1 cellular context compared by ENCODE assay signal in genomic region chr5:106880656-106881055, GRCh38.
TF ChIP-seq lines count a peak whose summit lies in the region.

No MANE protein-coding gene starts in this region.

TF ChIP-seq in SK-N-SH treated with all-trans-retinoic acid at 6 μM for 48 hours, 23 proteins besides CTCF, POLR2A, EP300 and RAD21 (continued from another document):
- TF ChIP-seq, protein P1, sequence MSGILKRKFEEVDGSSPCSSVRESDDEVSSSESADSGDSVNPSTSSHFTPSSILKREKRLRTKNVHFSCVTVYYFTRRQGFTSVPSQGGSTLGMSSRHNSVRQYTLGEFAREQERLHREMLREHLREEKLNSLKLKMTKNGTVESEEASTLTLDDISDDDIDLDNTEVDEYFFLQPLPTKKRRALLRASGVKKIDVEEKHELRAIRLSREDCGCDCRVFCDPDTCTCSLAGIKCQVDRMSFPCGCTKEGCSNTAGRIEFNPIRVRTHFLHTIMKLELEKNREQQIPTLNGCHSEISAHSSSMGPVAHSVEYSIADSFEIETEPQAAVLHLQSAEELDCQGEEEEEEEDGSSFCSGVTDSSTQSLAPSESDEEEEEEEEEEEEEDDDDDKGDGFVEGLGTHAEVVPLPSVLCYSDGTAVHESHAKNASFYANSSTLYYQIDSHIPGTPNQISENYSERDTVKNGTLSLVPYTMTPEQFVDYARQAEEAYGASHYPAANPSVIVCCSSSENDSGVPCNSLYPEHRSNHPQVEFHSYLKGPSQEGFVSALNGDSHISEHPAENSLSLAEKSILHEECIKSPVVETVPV (CRISPR knock-in tag; IDR thresholded peaks at IDR 0.05) = no peak
- TF ChIP-seq OSR1 (CRISPR knock-in tag; IDR thresholded peaks at IDR 0.05) (no peak), ZNF8 (CRISPR knock-in tag; IDR thresholded peaks at IDR 0.05) (no peak), TCF4 (CRISPR knock-in tag; IDR thresholded peaks at IDR 0.05; ENCODE audit: borderline replicate concordance) (no peak), GLIS3 (CRISPR knock-in tag; IDR thresholded peaks at IDR 0.05) (no peak), CREB5 (CRISPR knock-in tag; IDR thresholded peaks at IDR 0.05; ENCODE audit: low read depth) (no peak), RARB (CRISPR knock-in tag; IDR thresholded peaks at IDR 0.05) (no peak), ZFP30 (CRISPR knock-in tag; IDR thresholded peaks at IDR 0.05) (no peak)
- TF ChIP-seq, protein P2, sequence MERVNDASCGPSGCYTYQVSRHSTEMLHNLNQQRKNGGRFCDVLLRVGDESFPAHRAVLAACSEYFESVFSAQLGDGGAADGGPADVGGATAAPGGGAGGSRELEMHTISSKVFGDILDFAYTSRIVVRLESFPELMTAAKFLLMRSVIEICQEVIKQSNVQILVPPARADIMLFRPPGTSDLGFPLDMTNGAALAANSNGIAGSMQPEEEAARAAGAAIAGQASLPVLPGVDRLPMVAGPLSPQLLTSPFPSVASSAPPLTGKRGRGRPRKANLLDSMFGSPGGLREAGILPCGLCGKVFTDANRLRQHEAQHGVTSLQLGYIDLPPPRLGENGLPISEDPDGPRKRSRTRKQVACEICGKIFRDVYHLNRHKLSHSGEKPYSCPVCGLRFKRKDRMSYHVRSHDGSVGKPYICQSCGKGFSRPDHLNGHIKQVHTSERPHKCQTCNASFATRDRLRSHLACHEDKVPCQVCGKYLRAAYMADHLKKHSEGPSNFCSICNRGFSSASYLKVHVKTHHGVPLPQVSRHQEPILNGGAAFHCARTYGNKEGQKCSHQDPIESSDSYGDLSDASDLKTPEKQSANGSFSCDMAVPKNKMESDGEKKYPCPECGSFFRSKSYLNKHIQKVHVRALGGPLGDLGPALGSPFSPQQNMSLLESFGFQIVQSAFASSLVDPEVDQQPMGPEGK (CRISPR knock-in tag; IDR thresholded peaks at IDR 0.05; ENCODE audit: borderline replicate concordance) = no peak
